ENCODE assay signal across 21 cellular contexts in the genomic region with DNA sequence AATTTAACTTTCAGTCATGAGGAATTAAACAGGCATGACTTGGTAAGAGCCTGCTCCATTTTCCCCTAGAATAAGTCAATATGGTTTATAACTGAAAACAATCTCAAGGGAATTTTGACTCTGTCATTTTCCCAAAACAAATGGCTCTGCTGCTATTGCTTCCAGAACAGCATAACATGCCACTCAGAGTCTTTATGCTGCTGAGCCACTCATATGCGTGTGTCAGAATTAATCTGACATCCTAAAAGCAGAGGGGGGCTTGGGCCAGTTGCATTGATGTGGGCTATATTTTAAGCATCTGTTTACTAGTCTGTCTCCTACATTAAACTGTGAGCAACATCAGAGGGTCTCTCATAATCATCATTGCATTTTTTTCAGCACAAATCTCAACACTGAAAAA.
"Had no signal": no experiment of that assay in that cellular context is flagged by ENCODE, and none has a peak within 500 bp of the region (broad histone marks: within the 10 kb centered on the region; RNA-seq: fewer than 3 reads in every experiment).

No MANE protein-coding gene starts in this region.

- H3K4me1 ChIP-seq: gastrocnemius medialis, heart right ventricle, left lung, lower lobe of right lung had no signal

- H3K27me3 ChIP-seq: esophagus muscularis mucosa, gastrocnemius medialis, heart right ventricle, left lung had no signal

- H3K4me3 ChIP-seq: coronary artery, dorsolateral prefrontal cortex, esophagus muscularis mucosa, gastrocnemius medialis, heart right ventricle, left lung, lower lobe of right lung, mucosa of descending colon had no signal

- H3K27ac Mint-ChIP-seq: naive B cell had no signal

- H3K36me3 ChIP-seq: esophagus muscularis mucosa, gastrocnemius medialis, heart right ventricle, left lung, lower lobe of right lung had no signal

- H3K4me3 Mint-ChIP-seq: naive B cell had no signal

- ATAC-seq: gastrocnemius medialis, heart right ventricle, left cardiac atrium, left lung, left ventricle myocardium superior, lower lobe of right lung, mucosa of descending colon had no signal

- H3K4me1 Mint-ChIP-seq: naive B cell had no signal

- H3K27ac ChIP-seq: coronary artery, dorsolateral prefrontal cortex, esophagus muscularis mucosa, gastrocnemius medialis, heart right ventricle, left lung, lower lobe of right lung had no signal

- H3K9me3 ChIP-seq: lower lobe of right lung, mucosa of descending colon had no signal

- DNase-seq: dermis blood vessel endothelial cell; dorsolateral prefrontal cortex; effector CD4-positive, alpha-beta T cell; effector memory CD4-positive, alpha-beta T cell; foreskin fibroblast; foreskin melanocyte; gastrocnemius medialis; glutamatergic neuron; head of caudate nucleus; heart right ventricle; hippocampal formation; left cardiac atrium; left lung; left ventricle myocardium superior; lower lobe of right lung; mesenchymal stem cell; midbrain; mucosa of descending colon; naive B cell had no signal
